Comparison of ENCODE assay signal across 10 cellular contexts in the genomic region with DNA sequence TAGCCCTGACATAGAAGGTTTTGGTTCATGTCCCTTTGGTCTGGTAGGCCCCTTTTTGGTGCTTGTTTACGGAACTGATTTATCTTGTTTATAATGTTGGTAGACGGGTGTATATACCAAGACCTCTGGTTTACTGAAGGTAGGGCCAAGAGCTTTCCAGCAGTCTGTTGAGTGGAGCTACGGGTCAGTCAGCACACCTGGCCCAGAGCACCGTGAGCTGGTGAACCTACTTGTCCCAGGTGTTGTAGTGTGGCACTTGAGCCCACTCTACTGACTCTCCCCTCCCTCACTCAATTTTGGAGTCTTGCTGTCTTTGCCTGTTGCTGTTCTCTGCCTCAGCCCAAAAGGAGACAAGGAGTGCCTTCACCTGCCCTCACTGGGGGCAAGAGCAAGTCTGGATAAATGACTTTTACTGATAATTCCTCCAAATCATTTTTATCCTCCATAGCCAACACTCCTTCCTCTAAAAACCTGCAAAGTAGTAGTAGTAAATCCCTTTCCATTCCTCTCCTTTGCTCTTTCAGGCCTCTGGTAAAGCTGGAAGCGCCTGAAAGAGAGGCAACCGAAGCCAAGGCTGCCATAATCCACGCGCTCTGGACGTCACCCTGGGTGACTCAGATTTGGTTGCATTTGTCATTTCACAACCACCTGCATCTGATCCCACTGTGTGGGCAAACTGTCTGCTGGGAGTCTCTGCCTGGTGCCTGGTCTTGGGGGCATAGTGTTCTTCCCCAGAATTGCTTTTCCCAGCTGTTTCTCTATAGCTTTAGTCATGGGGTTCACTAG. TPM values are rescaled to one million over a fixed set of nuclear protein-coding genes. Genes with fewer than 3 reads are reported as not detected.
DNase-seq lines count a peak whose midpoint lies in the region; ATAC-seq, FAIRE-seq and TF ChIP-seq lines count a peak whose summit lies in the region.
"Had no signal": no experiment of that assay in that cellular context is flagged by ENCODE, and none has a peak within 500 bp of the region (broad histone marks: within the 10 kb centered on the region; RNA-seq: fewer than 3 reads in every experiment).

No MANE protein-coding gene starts in this region.

- peaks cover 9% of the 10 kb centered on the region for H3K4me1 ChIP-seq in osteoblast (ENCODE audit: insufficient read depth, low read length)

- peaks cover 97% of the 10 kb centered on the region for H3K79me2 ChIP-seq in osteoblast (ENCODE audit: insufficient read depth, low read length)

- ATAC-seq in central memory CD8-positive, alpha-beta T cell (replicated peaks; ENCODE audit: extremely low read depth, poor library complexity, severe bottlenecking), result no peak

- no peaks in the 10 kb centered on the region for H3K27me3 ChIP-seq in osteoblast (ENCODE audit: insufficient read depth, low read length)

- FAIRE-seq in urothelium cell line (lab: Jason Lieb, UNC), result no peak
- FAIRE-seq: colon had no signal

- TF ChIP-seq CTCF in Calu3 (IDR thresholded peaks at IDR 0.05; ENCODE audit: unreplicated experiment) (no peak), osteoblast (IDR thresholded peaks at IDR 0.05; ENCODE audit: extremely low read depth, low read depth, low read length) (no peak), GM10248 (IDR thresholded peaks at IDR 0.05; ENCODE audit: control extremely low read depth, extremely low read depth, low read depth, missing control alignments) (no peak), GM13976 (IDR thresholded peaks at IDR 0.05; ENCODE audit: borderline replicate concordance, control extremely low read depth, extremely low read depth, insufficient read depth, missing control alignments) (no peak)

- DNase-seq in Calu3 (no peak), NCI-H2029 treated with DMSO at 0.1 percent for 48 hours (lab: John Stamatoyannopoulos, UW) (peak; percentile 76), osteoblast (ENCODE audit: insufficient read length, low spot score, missing footprints) (peak; percentile 92), DMS153 treated with DMSO at 0.1 percent for 48 hours (lab: John Stamatoyannopoulos, UW; ENCODE audit: unreplicated experiment) (no peak), urothelium cell line (ENCODE audit: low spot score) (no peak), GM10248 (ENCODE audit: extremely low spot score) (no peak), GM13976 (ENCODE audit: low spot score) (no peak)
- DNase-seq in central memory CD8-positive, alpha-beta T cell (ENCODE audit: low spot score in 2 of 2), result no peak
- DNase-seq: NCI-H526 treated with DMSO at 0.1 percent for 48 hours had no signal

- H4K20me1 ChIP-seq in osteoblast (ENCODE audit: insufficient read depth, low read length), result peaks cover 67% of the 10 kb centered on the region

- H3K4me2 ChIP-seq in osteoblast (ENCODE audit: insufficient read depth, low read length), result peak overlapping the region; percentile 0

- H3K4me3 ChIP-seq in osteoblast (ENCODE audit: insufficient read depth, low read length), result no peak overlapping the region

- peak overlapping the region; percentile 50 for H3K27ac Mint-ChIP-seq in Calu3 (ENCODE audit: unreplicated experiment)
- peak overlapping the region; percentile 66 for H3K27ac Mint-ChIP-seq in central memory CD8-positive, alpha-beta T cell (ENCODE audit: low read depth)

- no peaks in the 10 kb centered on the region for H3K27me3 Mint-ChIP-seq in Calu3 (ENCODE audit: unreplicated experiment)
- no peaks in the 10 kb centered on the region for H3K27me3 Mint-ChIP-seq in central memory CD8-positive, alpha-beta T cell

- CTCF ChIA-PET in Calu3 (lab: Charles Lee), result no interaction called here
- CTCF ChIA-PET in GM10248 (lab: Yijun Ruan, JAX), result interaction anchor here (0.9 to 3.4 kb wide), 3 partner anchors 13 to 19 kb away, joined by 3 to 14 read pairs (median 4); no protein-coding TSS in a partner anchor

- intact Hi-C loops in Calu3 (cut with micrococcal nuclease; ENCODE audit: unreplicated experiment), result no loop called here

- H3K4me1 Mint-ChIP-seq in Calu3 (ENCODE audit: low read depth, unreplicated experiment), result peaks cover 41% of the 10 kb centered on the region
- peaks cover 67% of the 10 kb centered on the region for H3K4me1 Mint-ChIP-seq in central memory CD8-positive, alpha-beta T cell

- H3K4me3 Mint-ChIP-seq in Calu3 (ENCODE audit: low read depth, unreplicated experiment), result no peak overlapping the region
- H3K4me3 Mint-ChIP-seq in central memory CD8-positive, alpha-beta T cell, result no peak overlapping the region

- peaks cover 14% of the 10 kb centered on the region for H3K36me3 Mint-ChIP-seq in Calu3 (ENCODE audit: insufficient read depth, unreplicated experiment)
- H3K36me3 Mint-ChIP-seq in central memory CD8-positive, alpha-beta T cell (ENCODE audit: insufficient read depth), result peaks cover 13% of the 10 kb centered on the region

- H2AFZ ChIP-seq in osteoblast (ENCODE audit: low read length), result no peak overlapping the region

- in situ Hi-C loops in GM13976 (cut with MboI; ENCODE audit: low sequenced_read_pairs, unreplicated experiment), result no loop called here

- no peaks in the 10 kb centered on the region for H3K9me3 ChIP-seq in osteoblast (ENCODE audit: low read depth, low read length)

- H3K9me3 Mint-ChIP-seq in Calu3 (ENCODE audit: low read depth, unreplicated experiment), result no peaks in the 10 kb centered on the region
- no peaks in the 10 kb centered on the region for H3K9me3 Mint-ChIP-seq in central memory CD8-positive, alpha-beta T cell

- peak overlapping the region; percentile 57 for H3K27ac ChIP-seq in osteoblast (ENCODE audit: low read depth, low read length)

- H3K36me3 ChIP-seq in osteoblast (ENCODE audit: insufficient read depth, low read length), result peaks cover 2% of the 10 kb centered on the region

- POLR2A ChIA-PET in GM10248 (lab: Yijun Ruan, JAX), result interaction anchor here (1.0 kb wide), 1 partner anchor 14 kb away, joined by 4 read pairs; no protein-coding TSS in a partner anchor

- BruUV-seq in Calu3 (replicated peaks; lab: Mats Ljungman, UMichigan), result no TSS peak

RNA-seq across cellular contexts. Expression of a gene that starts 22.2 kb away (rescaled TPM):
- total RNA-seq in Calu3 (2022) (38.4 and 42.9 TPM in 2 replicates), osteoblast (25.9 and 29.3 TPM in 2 replicates)

Comparison
In these comparisons a context has a peak if more than half of its experiments do, and no peak if none do; other contexts are left out.
1. DNase-seq: peak in NCI-H2029 treated with DMSO at 0.1 percent for 48 hours (single experiment) and osteoblast (single experiment); none in Calu3 (single experiment), central memory CD8-positive, alpha-beta T cell (0 of 2), DMS153 treated with DMSO at 0.1 percent for 48 hours (single experiment), urothelium cell line (single experiment), GM10248 (single experiment) and GM13976 (single experiment).